In genomic region chr7:73741600-73741999, GRCh38 we compare ENCODE assay signal across 11 cellular contexts. TPM values are rescaled to one million over a fixed set of nuclear protein-coding genes. Genes with fewer than 3 reads are reported as not detected.
DNase-seq lines count a peak whose midpoint lies in the region; ATAC-seq and TF ChIP-seq lines count a peak whose summit lies in the region.
"Had no signal": no experiment of that assay in that cellular context is flagged by ENCODE, and none has a peak within 500 bp of the region (broad histone marks: within the 10 kb centered on the region; RNA-seq: fewer than 3 reads in every experiment).

No MANE protein-coding gene starts in this region.

- 77 to 82% methylated on average over 5 of the region's 5 CpGs for WGBS in upper lobe of left lung, 2 donors

- H3K9me3 ChIP-seq in iPS-20b (ENCODE audit: insufficient read depth, low read depth, low read length), result no peaks in the 10 kb centered on the region
- H3K9me3 ChIP-seq in upper lobe of left lung, result no peaks in the 10 kb centered on the region
- no peaks in the 10 kb centered on the region for H3K9me3 ChIP-seq in T-helper 17 cell (ENCODE audit: control insufficient read depth, low read length, poor library complexity, severe bottlenecking)
- H3K9me3 ChIP-seq: A549, esophagus squamous epithelium had no signal

- H3K4me3 ChIP-seq in iPS-20b (ENCODE audit: low read length) (no peak overlapping the region), upper lobe of left lung (no peak overlapping the region)
- H3K4me3 ChIP-seq: A549, esophagus squamous epithelium had no signal

- H3K27me3 Mint-ChIP-seq in activated naive CD4-positive, alpha-beta T cell treated with anti-CD3 and anti-CD28 coated beads, Interleukin-2, amount 10 ng/mL, durations not matched to agents 7 days and 5 days, result peaks cover 23% of the 10 kb centered on the region
- no peaks in the 10 kb centered on the region for H3K27me3 Mint-ChIP-seq in T-helper 17 cell

- no peak overlapping the region for H3K27ac ChIP-seq in iPS-20b (ENCODE audit: low read length)
- H3K27ac ChIP-seq in upper lobe of left lung, result peak overlapping the region; percentile 84 to 94 (median 88)
- H3K27ac ChIP-seq: A549 had no signal

- peaks cover 13% of the 10 kb centered on the region; the same call in 1 of the 2 replicates for H3K27me3 ChIP-seq in iPS-20b (ENCODE audit: insufficient read depth, low read length)
- no peaks in the 10 kb centered on the region for H3K27me3 ChIP-seq in upper lobe of left lung
- H3K27me3 ChIP-seq: esophagus squamous epithelium had no signal

- TF ChIP-seq POLR2A in upper lobe of left lung (IDR thresholded peaks at IDR 0.05), result no peak

- no peak for ATAC-seq in activated naive CD4-positive, alpha-beta T cell treated with anti-CD3 and anti-CD28 coated beads, Interleukin-2, amount 50 U/mL, for 72 hours
- ATAC-seq in upper lobe of left lung (ENCODE audit: low FRiP score in 2 of 2), result no peak
- no peak for ATAC-seq in T-helper 17 cell
- ATAC-seq: A549 had no signal

- H3K9me3 Mint-ChIP-seq in activated naive CD4-positive, alpha-beta T cell treated with anti-CD3 and anti-CD28 coated beads, Interleukin-2, amount 10 ng/mL, durations not matched to agents 7 days and 5 days, result no peaks in the 10 kb centered on the region
- H3K9me3 Mint-ChIP-seq in activated naive CD4-positive, alpha-beta T cell treated with anti-CD3 and anti-CD28 coated beads, Interleukin-2, amount 50 U/mL, for 72 hours, result no peaks in the 10 kb centered on the region

- TF ChIP-seq CTCF in upper lobe of left lung (IDR thresholded peaks at IDR 0.05), result no peak

- peak in 1 of 4 donors; percentile 31 for TF ChIP-seq EP300 in upper lobe of left lung (IDR thresholded peaks at IDR 0.05)

- peak overlapping the region; percentile 22 for H3K27ac Mint-ChIP-seq in activated naive CD4-positive, alpha-beta T cell treated with anti-CD3 and anti-CD28 coated beads, Interleukin-2, amount 10 ng/mL, durations not matched to agents 7 days and 5 days
- H3K27ac Mint-ChIP-seq in activated naive CD4-positive, alpha-beta T cell treated with anti-CD3 and anti-CD28 coated beads, Interleukin-2, amount 50 U/mL, for 72 hours, result no peak overlapping the region
- no peak overlapping the region for H3K27ac Mint-ChIP-seq in T-helper 17 cell

- H3K36me3 ChIP-seq in iPS-20b (ENCODE audit: insufficient read depth, low read depth, low read length) (peaks cover 12% of the 10 kb centered on the region), upper lobe of left lung (peaks cover 0 to 12% (median 6%) of the 10 kb centered on the region in 4 donors)

- no peak for DNase-seq in activated naive CD4-positive, alpha-beta T cell treated with anti-CD3 and anti-CD28 coated beads, Interleukin-2, amount 10 ng/mL, durations not matched to agents 7 days and 5 days
- no peak for DNase-seq in activated naive CD4-positive, alpha-beta T cell treated with anti-CD3 and anti-CD28 coated beads, Interleukin-2, amount 50 U/mL, for 72 hours (ENCODE audit: low spot score in 2 of 2)
- DNase-seq in NCI-H510A (lab: John Stamatoyannopoulos, UW) (peak; percentile 84), upper lobe of left lung (peak in 1 of 2 donors; percentile 51), hippocampal formation (lab: John Stamatoyannopoulos, UW) (no peak), nucleus accumbens (lab: John Stamatoyannopoulos, UW) (no peak), T-helper 17 cell (no peak)
- DNase-seq: esophagus squamous epithelium, T-helper 2 cell had no signal

- no peak overlapping the region for H3K4me3 Mint-ChIP-seq in activated naive CD4-positive, alpha-beta T cell treated with anti-CD3 and anti-CD28 coated beads, Interleukin-2, amount 10 ng/mL, durations not matched to agents 7 days and 5 days
- no peak overlapping the region for H3K4me3 Mint-ChIP-seq in T-helper 17 cell

- no peaks in the 10 kb centered on the region for H3K36me3 Mint-ChIP-seq in activated naive CD4-positive, alpha-beta T cell treated with anti-CD3 and anti-CD28 coated beads, Interleukin-2, amount 10 ng/mL, durations not matched to agents 7 days and 5 days
- H3K36me3 Mint-ChIP-seq in activated naive CD4-positive, alpha-beta T cell treated with anti-CD3 and anti-CD28 coated beads, Interleukin-2, amount 50 U/mL, for 72 hours, result peaks cover 0 to 7% of the 10 kb centered on the region in 2 donors
- no peaks in the 10 kb centered on the region for H3K36me3 Mint-ChIP-seq in T-helper 17 cell (ENCODE audit: low read depth)

- peaks cover 25% of the 10 kb centered on the region; the same call in 1 of the 2 replicates for H3K4me1 ChIP-seq in iPS-20b (ENCODE audit: insufficient read depth, low read length)
- peaks cover 20 to 41% (median 24%) of the 10 kb centered on the region in 4 donors for H3K4me1 ChIP-seq in upper lobe of left lung

- peak overlapping the region; percentile 84; the same call in 1 of the 2 replicates for H3K9ac ChIP-seq in iPS-20b (ENCODE audit: low read depth, low read length)

- H3K4me1 Mint-ChIP-seq in activated naive CD4-positive, alpha-beta T cell treated with anti-CD3 and anti-CD28 coated beads, Interleukin-2, amount 10 ng/mL, durations not matched to agents 7 days and 5 days, result peaks cover 14% of the 10 kb centered on the region
- peaks cover 8% of the 10 kb centered on the region for H3K4me1 Mint-ChIP-seq in T-helper 17 cell

- CTCF ChIA-PET in activated naive CD4-positive, alpha-beta T cell treated with anti-CD3 and anti-CD28 coated beads, Interleukin-2, amount 10 ng/mL, durations not matched to agents 7 days and 5 days (lab: Charles Lee), result no interaction called here

RNA-seq across cellular contexts. Expression of gene ABHD11, which starts 3.0 kb away (rescaled TPM):
- total RNA-seq in activated naive CD4-positive, alpha-beta T cell treated with anti-CD3 and anti-CD28 coated beads, Interleukin-2, amount 50 U/mL, for 72 hours, result 10 to 100 TPM; 17.3 to 18.1 TPM
- total RNA-seq in upper lobe of left lung (10 to 100 TPM; 13.6 to 35.3 (median 28.2) TPM), T-helper 17 cell (10 to 100 TPM; 14.0 to 15.1 TPM)

RNA-seq across cellular contexts. Expression of gene STX1A, which starts 22.1 kb away (rescaled TPM):
- 10 to 100 TPM in 1 of 2 donors, 1 to 10 TPM in 1; 8.8 to 14.0 TPM for total RNA-seq in activated naive CD4-positive, alpha-beta T cell treated with anti-CD3 and anti-CD28 coated beads, Interleukin-2, amount 50 U/mL, for 72 hours
- total RNA-seq in upper lobe of left lung, result 10 to 100 TPM in 2 of 6 donors, 1 to 10 TPM in 4; 4.1 to 16.9 (median 5.9) TPM
- total RNA-seq in T-helper 17 cell, result 10 to 100 TPM; 18.4 to 21.2 TPM

RNA-seq across cellular contexts. Expression of gene CLDN3, which starts 28.5 kb away (rescaled TPM):
- total RNA-seq in activated naive CD4-positive, alpha-beta T cell treated with anti-CD3 and anti-CD28 coated beads, Interleukin-2, amount 50 U/mL, for 72 hours, result not detected
- total RNA-seq in upper lobe of left lung, result 10 to 100 TPM; 21.9 to 95.0 (median 43.9) TPM
- not detected for total RNA-seq in T-helper 17 cell

RNA-seq across cellular contexts. Expression of gene BUD23, which starts 58.2 kb away (rescaled TPM):
- total RNA-seq in activated naive CD4-positive, alpha-beta T cell treated with anti-CD3 and anti-CD28 coated beads, Interleukin-2, amount 50 U/mL, for 72 hours, result 10 to 100 TPM; 91.8 to 97.9 TPM
- total RNA-seq in upper lobe of left lung (10 to 100 TPM; 19.9 to 52.3 (median 48.8) TPM), T-helper 17 cell (10 to 100 TPM; 96.0 to 98.0 TPM)

RNA-seq across cellular contexts. Expression of gene DNAJC30, which starts 58.3 kb away (rescaled TPM):
- 1 to 10 TPM; 3.7 to 7.5 TPM for total RNA-seq in activated naive CD4-positive, alpha-beta T cell treated with anti-CD3 and anti-CD28 coated beads, Interleukin-2, amount 50 U/mL, for 72 hours
- total RNA-seq in upper lobe of left lung (10 to 100 TPM in 4 of 6 donors, 1 to 10 TPM in 2; 6.9 to 13.1 (median 10.3) TPM), T-helper 17 cell (10 to 100 TPM; 10.6 to 11.5 TPM)

Comparison
In these comparisons a context has a peak if more than half of its experiments do, and no peak if none do; other contexts are left out.
1. RNA of gene CLDN3, which starts 28.5 kb away (total RNA-seq): 21.9 to 95.0 TPM in upper lobe of left lung; not detected in activated naive CD4-positive, alpha-beta T cell treated with anti-CD3 and anti-CD28 coated beads, Interleukin-2, amount 50 U/mL, for 72 hours and not detected in T-helper 17 cell; every median in the first group is over 10 times any median in the second.